7 cellular contexts compared by ENCODE assay signal in genomic region chr11:64235427-64236161, GRCh38. TPM values are rescaled to one million over a fixed set of nuclear protein-coding genes. Genes with fewer than 3 reads are reported as not detected.
DNase-seq lines count a peak whose midpoint lies in the region; ATAC-seq and TF ChIP-seq lines count a peak whose summit lies in the region.

No MANE protein-coding gene starts in this region.

- peaks cover 46% of the 10 kb centered on the region for H3K4me1 Mint-ChIP-seq in activated CD4-positive, alpha-beta memory T cell treated with anti-CD3 and anti-CD28 coated beads, Interleukin-2, amount 10 ng/mL, durations not matched to agents 7 days and 5 days
- peaks cover 81% of the 10 kb centered on the region for H3K4me1 Mint-ChIP-seq in stimulated activated memory B cell treated with anti-CD40 and anti-IgM and Interleukin-4, amounts not matched to agents 10 μg/mL and 1 μg/mL and 100 μg/mL, for 72 hours

- POLR2A ChIA-PET in HCT116 (lab: Charles Lee): interaction anchor here (1.0 kb wide), 1 partner anchor 16 kb away, joined by 3 read pairs; no protein-coding TSS in a partner anchor
- POLR2A ChIA-PET in activated CD4-positive, alpha-beta memory T cell treated with anti-CD3 and anti-CD28 coated beads, Interleukin-2, amount 10 ng/mL, durations not matched to agents 7 days and 5 days (lab: Charles Lee): interaction anchor here (0.6 to 2.1 kb wide), 7 partner anchors 10 to 900 kb away, joined by 3 to 10 read pairs (median 3); partner anchors contain the start of genes FERMT3, NUDT22, STIP1 and TRPT1

- TF ChIP-seq RAD21 in HCT116 (IDR thresholded peaks at IDR 0.05; ENCODE audit: low read depth): no peak

- no peak overlapping the region for H3K27ac Mint-ChIP-seq in activated CD4-positive, alpha-beta memory T cell treated with anti-CD3 and anti-CD28 coated beads, Interleukin-2, amount 10 ng/mL, durations not matched to agents 7 days and 5 days
- peak overlapping the region; percentile 99 for H3K27ac Mint-ChIP-seq in stimulated activated memory B cell treated with anti-CD40 and anti-IgM and Interleukin-4, amounts not matched to agents 10 μg/mL and 1 μg/mL and 100 μg/mL, for 72 hours

- H3K4me2 ChIP-seq in HCT116 (ENCODE audit: low read length): peak overlapping the region; percentile 100

- TF ChIP-seq POLR2A in HCT116 (IDR thresholded peaks at IDR 0.05; ENCODE audit: borderline replicate concordance, extremely low read depth, insufficient read depth, insufficient read length): no peak

- H3K27ac ChIP-seq in HCT116 (ENCODE audit: low read depth, low read length) (peak overlapping the region; percentile 87), iPS DF 6.9 (ENCODE audit: low read length) (no peak overlapping the region), foreskin keratinocyte (no peak overlapping the region)

- H3K4me1 ChIP-seq in HCT116 (ENCODE audit: control insufficient read depth in 1 of 2, insufficient read depth in 2 of 2, low read length in 2 of 2) (peaks cover 27 to 70% of the 10 kb centered on the region in 2 experiments), iPS DF 6.9 (ENCODE audit: control insufficient read depth, insufficient read depth, low read length) (peaks cover 4% of the 10 kb centered on the region; the same call in 1 of the 2 replicates), foreskin keratinocyte (no peaks in the 10 kb centered on the region)

- no peaks in the 10 kb centered on the region for H3K9me3 Mint-ChIP-seq in activated CD4-positive, alpha-beta memory T cell treated with anti-CD3 and anti-CD28 coated beads, Interleukin-2, amount 10 ng/mL, durations not matched to agents 7 days and 5 days
- H3K9me3 Mint-ChIP-seq in stimulated activated memory B cell treated with anti-CD40 and anti-IgM and Interleukin-4, amounts not matched to agents 10 μg/mL and 1 μg/mL and 100 μg/mL, for 72 hours: no peaks in the 10 kb centered on the region

- H3K36me3 Mint-ChIP-seq in activated CD4-positive, alpha-beta memory T cell treated with anti-CD3 and anti-CD28 coated beads, Interleukin-2, amount 10 ng/mL, durations not matched to agents 7 days and 5 days (ENCODE audit: low read depth): peaks cover 12% of the 10 kb centered on the region
- peaks cover 38% of the 10 kb centered on the region for H3K36me3 Mint-ChIP-seq in stimulated activated memory B cell treated with anti-CD40 and anti-IgM and Interleukin-4, amounts not matched to agents 10 μg/mL and 1 μg/mL and 100 μg/mL, for 72 hours

- peak overlapping the region; percentile 55 to 79 for H3K4me3 ChIP-seq in HCT116 (replicated peaks in 1 of 2; ENCODE audit: low read depth in 1 of 2, low read length in 2 of 2)
- H3K4me3 ChIP-seq in iPS DF 6.9 (ENCODE audit: low read length): peak overlapping the region; percentile 48; the same call in 1 of the 2 replicates

- peak overlapping the region; percentile 75 for H3K9ac ChIP-seq in HCT116 (ENCODE audit: low read length)

- RAD21 ChIA-PET in HCT116 (lab: Charles Lee; ENCODE audit: low non-redundant PET in 1 of 2, low total read pairs in 2 of 2, uncharacterized antibody in 2 of 2, unreplicated experiment in 2 of 2): no interaction called here

- no peak overlapping the region for H2AFZ ChIP-seq in HCT116 (ENCODE audit: low read depth, low read length, poor library complexity, severe bottlenecking)

- H3K9me3 ChIP-seq in HCT116 (ENCODE audit: control insufficient read depth in 1 of 2, insufficient read depth in 1 of 2, low read depth in 1 of 2, low read length in 2 of 2) (no peaks in the 10 kb centered on the region), iPS DF 6.9 (ENCODE audit: control insufficient read depth, insufficient read depth, low read length) (no peaks in the 10 kb centered on the region)

- CTCF ChIA-PET in HCT116 (lab: Charles Lee): no interaction called here
- CTCF ChIA-PET in activated CD4-positive, alpha-beta memory T cell treated with anti-CD3 and anti-CD28 coated beads, Interleukin-2, amount 10 ng/mL, durations not matched to agents 7 days and 5 days (lab: Charles Lee): interaction anchor here (1.6 to 2.2 kb wide), 3 partner anchors 15 to 68 kb away, joined by 5 to 10 read pairs (median 5); partner anchors contain the start of gene FERMT3

- H3K27me3 ChIP-seq in HCT116 (ENCODE audit: insufficient read depth, low read length): no peaks in the 10 kb centered on the region
- no peaks in the 10 kb centered on the region for H3K27me3 ChIP-seq in iPS DF 6.9 (ENCODE audit: control insufficient read depth, insufficient read depth, low read length)
- H3K27me3 ChIP-seq in foreskin keratinocyte: no peaks in the 10 kb centered on the region

- intact Hi-C loops in HCT116 (cut with micrococcal nuclease): no loop called here

- BruUV-seq in HCT116 (replicated peaks; lab: Mats Ljungman, UMichigan): TSS peak; percentile 39

- no peaks in the 10 kb centered on the region for H4K20me1 ChIP-seq in HCT116 (ENCODE audit: insufficient read depth)

- H3K27me3 Mint-ChIP-seq in activated CD4-positive, alpha-beta memory T cell treated with anti-CD3 and anti-CD28 coated beads, Interleukin-2, amount 10 ng/mL, durations not matched to agents 7 days and 5 days: no peaks in the 10 kb centered on the region
- H3K27me3 Mint-ChIP-seq in stimulated activated memory B cell treated with anti-CD40 and anti-IgM and Interleukin-4, amounts not matched to agents 10 μg/mL and 1 μg/mL and 100 μg/mL, for 72 hours: no peaks in the 10 kb centered on the region

- TF ChIP-seq CTCF in HCT116 (IDR thresholded peaks at IDR 0.05 in 2 of 3, conservative IDR thresholded peaks at IDR 0.05 in 1 of 3; ENCODE audit: borderline replicate concordance in 1 of 3, insufficient read depth in 1 of 3, low read depth in 2 of 3, low read length in 2 of 3) (no peak), foreskin keratinocyte (conservative IDR thresholded peaks at IDR 0.05) (no peak)

- no CpG with 5 or more reads among the region's 12 CpGs for WGBS in iPS DF 6.9 (ENCODE audit: insufficient coverage, insufficient read length)

- no peaks in the 10 kb centered on the region for H3K9me2 ChIP-seq in HCT116 (ENCODE audit: insufficient read depth)

- ATAC-seq in HCT116 (no peak), left lobe of liver (no peak), foreskin keratinocyte (no peak)
- ATAC-seq in stimulated activated memory B cell treated with anti-CD40 and anti-IgM and Interleukin-4, amounts not matched to agents 10 μg/mL and 1 μg/mL and 100 μg/mL, for 72 hours: no peak

- 0 out of 4 replicates have a peak, but pooled peaks cover 0 to 8% of the 10 kb centered on the region in 2 experiments for H3K36me3 ChIP-seq in HCT116 (ENCODE audit: control insufficient read depth in 1 of 2, insufficient read depth in 2 of 2, low read length in 2 of 2)
- H3K36me3 ChIP-seq in iPS DF 6.9 (ENCODE audit: control insufficient read depth, insufficient read depth, low read length): peaks cover 7% of the 10 kb centered on the region; the same call in 1 of the 2 replicates

- peak overlapping the region; percentile 83 for H3K4me3 Mint-ChIP-seq in activated CD4-positive, alpha-beta memory T cell treated with anti-CD3 and anti-CD28 coated beads, Interleukin-2, amount 10 ng/mL, durations not matched to agents 7 days and 5 days
- H3K4me3 Mint-ChIP-seq in stimulated activated memory B cell treated with anti-CD40 and anti-IgM and Interleukin-4, amounts not matched to agents 10 μg/mL and 1 μg/mL and 100 μg/mL, for 72 hours: peak overlapping the region; percentile 94

- peaks cover 8% of the 10 kb centered on the region for H3K79me2 ChIP-seq in HCT116 (ENCODE audit: insufficient read depth, low read length)

- DNase-seq in HCT116 (ENCODE audit: low read depth, low spot score) (no peak), iPS DF 6.9 (ENCODE audit: low read depth, low spot score) (no peak), left lobe of liver (ENCODE audit: low spot score) (no peak), NCI-H1930 (lab: John Stamatoyannopoulos, UW) (no peak), foreskin keratinocyte (no peak)
- DNase-seq in activated CD4-positive, alpha-beta memory T cell treated with anti-CD3 and anti-CD28 coated beads, Interleukin-2, amount 10 ng/mL, durations not matched to agents 7 days and 5 days: no peak

TF ChIP-seq in HCT116, 20 proteins besides CTCF, POLR2A, EP300 and RAD21 (continues in another document):
- no peak for TF ChIP-seq YY1 (IDR thresholded peaks at IDR 0.05; ENCODE audit: extremely low read depth, insufficient replicate concordance, low read depth, low read length)

RNA-seq across cellular contexts. Expression of gene VEGFB, which starts 1.2 kb away (rescaled TPM):
- total RNA-seq in HCT116 (2021; ENCODE audit: unreplicated experiment): 47.5 TPM
- 30.4 and 37.7 TPM in 2 replicates for polyA plus RNA-seq in HCT116 (2012)
- total RNA-seq in activated CD4-positive, alpha-beta memory T cell treated with anti-CD3 and anti-CD28 coated beads, Interleukin-2, amount 10 ng/mL, durations not matched to agents 7 days and 5 days: 10 to 100 TPM; 49.1 to 58.5 TPM
- 20.8 TPM for total RNA-seq in left lobe of liver
- total RNA-seq in foreskin keratinocyte: 38.3 and 41.3 TPM in 2 replicates
- polyA plus RNA-seq in foreskin keratinocyte: 70.0 and 70.9 TPM in 2 replicates

RNA-seq across cellular contexts. Expression of gene DNAJC4, which starts 5.2 kb away (rescaled TPM):
- total RNA-seq in HCT116 (2021; ENCODE audit: unreplicated experiment) (25.8 TPM), left lobe of liver (28.2 TPM), foreskin keratinocyte (12.7 and 14.1 TPM in 2 replicates)
- 31.7 and 34.5 TPM in 2 replicates for polyA plus RNA-seq in HCT116 (2012)
- 10 to 100 TPM; 40.8 to 42.0 TPM for total RNA-seq in activated CD4-positive, alpha-beta memory T cell treated with anti-CD3 and anti-CD28 coated beads, Interleukin-2, amount 10 ng/mL, durations not matched to agents 7 days and 5 days
- 23.0 and 25.9 TPM in 2 replicates for polyA plus RNA-seq in foreskin keratinocyte

RNA-seq across cellular contexts. Expression of gene FKBP2, which starts 5.3 kb away (rescaled TPM):
- total RNA-seq in HCT116 (2021; ENCODE audit: unreplicated experiment) (69.2 TPM), left lobe of liver (82.6 TPM), foreskin keratinocyte (79.5 and 84.0 TPM in 2 replicates)
- polyA plus RNA-seq in HCT116 (2012): 140 and 147 TPM in 2 replicates
- total RNA-seq in activated CD4-positive, alpha-beta memory T cell treated with anti-CD3 and anti-CD28 coated beads, Interleukin-2, amount 10 ng/mL, durations not matched to agents 7 days and 5 days: 10 to 100 TPM; 26.4 to 27.9 TPM
- 145 and 159 TPM in 2 replicates for polyA plus RNA-seq in foreskin keratinocyte

RNA-seq across cellular contexts. Expression of gene NUDT22, which starts 9.5 kb away (rescaled TPM):
- 70.9 TPM for total RNA-seq in HCT116 (2021; ENCODE audit: unreplicated experiment)
- 75.6 and 77.1 TPM in 2 replicates for polyA plus RNA-seq in HCT116 (2012)
- total RNA-seq in activated CD4-positive, alpha-beta memory T cell treated with anti-CD3 and anti-CD28 coated beads, Interleukin-2, amount 10 ng/mL, durations not matched to agents 7 days and 5 days: 10 to 100 TPM; 84.8 to 90.6 TPM
- total RNA-seq in left lobe of liver: 52.5 TPM
- total RNA-seq in foreskin keratinocyte: 53.9 and 58.5 TPM in 2 replicates
- polyA plus RNA-seq in foreskin keratinocyte: 65.7 and 71.2 TPM in 2 replicates

RNA-seq across cellular contexts. Expression of gene TRPT1, which starts 9.6 kb away (rescaled TPM):
- total RNA-seq in HCT116 (2021; ENCODE audit: unreplicated experiment) (43.2 TPM), left lobe of liver (22.2 TPM), foreskin keratinocyte (28.6 and 34.3 TPM in 2 replicates)
- polyA plus RNA-seq in HCT116 (2012): 79.7 and 85.3 TPM in 2 replicates
- total RNA-seq in activated CD4-positive, alpha-beta memory T cell treated with anti-CD3 and anti-CD28 coated beads, Interleukin-2, amount 10 ng/mL, durations not matched to agents 7 days and 5 days: 10 to 100 TPM; 34.7 to 35.3 TPM
- polyA plus RNA-seq in foreskin keratinocyte: 36.3 and 42.1 TPM in 2 replicates
